18 cellular contexts compared by ENCODE assay signal in the genomic region with DNA sequence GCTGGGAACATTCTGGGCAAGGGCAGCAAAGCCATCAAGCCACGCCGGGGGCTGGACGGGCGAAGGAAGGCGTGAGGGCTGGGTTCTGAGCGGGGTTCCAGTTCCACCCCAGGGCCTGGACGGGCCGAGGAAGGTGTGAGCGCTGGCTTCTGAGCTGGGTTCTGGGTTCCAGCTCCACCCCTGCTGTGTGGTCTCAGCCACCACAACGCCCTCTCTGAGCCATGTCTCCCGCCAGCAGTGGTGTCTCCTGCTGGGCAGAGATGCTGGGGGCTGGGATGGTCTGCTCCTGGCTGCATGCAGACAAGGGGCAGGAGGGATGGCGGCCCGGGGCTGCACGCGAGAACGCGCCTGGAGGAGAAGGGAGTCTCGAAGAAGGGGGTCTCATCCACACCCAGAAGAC. TPM values are rescaled to one million over a fixed set of nuclear protein-coding genes. Genes with fewer than 3 reads are reported as not detected.
"Had no signal": no experiment of that assay in that cellular context is flagged by ENCODE, and none has a peak within 500 bp of the region (broad histone marks: within the 10 kb centered on the region; RNA-seq: fewer than 3 reads in every experiment).

No MANE protein-coding gene starts in this region.

- H3K9me3 Mint-ChIP-seq: activated CD4-positive, alpha-beta T cell treated with anti-CD3 and anti-CD28 coated beads, Interleukin-2, amount 10 ng/mL, durations not matched to agents 7 days and 5 days; activated naive CD4-positive, alpha-beta T cell treated with anti-CD3 and anti-CD28 coated beads, Interleukin-2, amount 10 ng/mL, durations not matched to agents 7 days and 5 days; activated T-helper 2 cell treated with anti-CD3 and anti-CD28 coated beads, Interferon-gamma antibody, Interleukin-2, Interleukin-4, amounts not matched to agents 10 μg/mL and 5 μg/mL and 100 μg/mL, durations not matched to agents 14 hours and 24 hours and 36 hours; mesothelial cell of epicardium; stimulated activated naive CD8-positive, alpha-beta T cell treated with anti-CD3 and anti-CD28 coated beads, Interleukin-15, Interleukin-2, amounts not matched to agents 100 ng/mL and 50 ng/mL, for 24 hours had no signal

- H3K27ac ChIP-seq: epithelial cell of prostate, heart right ventricle, lower lobe of right lung, neutrophil, prostate gland, upper lobe of left lung had no signal

- H3K36me3 ChIP-seq: heart right ventricle, lower lobe of right lung, neutrophil, prostate gland, upper lobe of left lung had no signal

- H3K4me3 ChIP-seq: heart right ventricle, lower lobe of right lung, prostate gland, upper lobe of left lung had no signal

- DNase-seq: activated CD4-positive, alpha-beta T cell treated with anti-CD3 and anti-CD28 coated beads, Interleukin-2, amount 10 ng/mL, durations not matched to agents 7 days and 5 days; activated naive CD4-positive, alpha-beta T cell treated with anti-CD3 and anti-CD28 coated beads, Interleukin-2, amount 10 ng/mL, durations not matched to agents 7 days and 5 days; foreskin melanocyte; heart right ventricle; left colon; lower lobe of right lung; right cardiac atrium; small intestine; stimulated activated CD4-positive, alpha-beta T cell treated with anti-CD3 and anti-CD28 coated beads, Interleukin-4, amount 100 ng/mL, for 24 hours; T-helper 2 cell had no signal

- H3K27ac Mint-ChIP-seq: activated T-helper 2 cell treated with anti-CD3 and anti-CD28 coated beads, Interferon-gamma antibody, Interleukin-2, Interleukin-4, amounts not matched to agents 10 μg/mL and 5 μg/mL and 100 μg/mL, durations not matched to agents 14 hours and 24 hours and 36 hours; mesothelial cell of epicardium; stimulated activated naive CD8-positive, alpha-beta T cell treated with anti-CD3 and anti-CD28 coated beads, Interleukin-15, Interleukin-2, amounts not matched to agents 100 ng/mL and 50 ng/mL, for 24 hours had no signal

- ATAC-seq: heart right ventricle, left colon, lower lobe of right lung, right cardiac atrium had no signal

- H3K9me3 ChIP-seq: heart right ventricle, lower lobe of right lung, neutrophil, prostate gland, upper lobe of left lung had no signal

- H3K4me3 Mint-ChIP-seq: activated CD4-positive, alpha-beta T cell treated with anti-CD3 and anti-CD28 coated beads, Interleukin-2, amount 10 ng/mL, durations not matched to agents 7 days and 5 days; activated naive CD4-positive, alpha-beta T cell treated with anti-CD3 and anti-CD28 coated beads, Interleukin-2, amount 10 ng/mL, durations not matched to agents 7 days and 5 days; mesothelial cell of epicardium; stimulated activated naive CD8-positive, alpha-beta T cell treated with anti-CD3 and anti-CD28 coated beads, Interleukin-15, Interleukin-2, amounts not matched to agents 100 ng/mL and 50 ng/mL, for 24 hours had no signal

RNA-seq across cellular contexts. Expression of gene CPNE7, which starts 3.9 kb away (rescaled TPM):
- total RNA-seq: right cardiac atrium had no signal
- polyA plus RNA-seq: right cardiac atrium had no signal

RNA-seq across cellular contexts. Expression of gene DPEP1, which starts 41.8 kb away (rescaled TPM):
- total RNA-seq: activated CD4-positive, alpha-beta T cell treated with anti-CD3 and anti-CD28 coated beads, Interleukin-2, amount 10 ng/mL, durations not matched to agents 7 days and 5 days; activated T-helper 2 cell treated with anti-CD3 and anti-CD28 coated beads, Interferon-gamma antibody, Interleukin-2, Interleukin-4, amounts not matched to agents 10 μg/mL and 5 μg/mL and 100 μg/mL, durations not matched to agents 14 hours and 24 hours and 36 hours; heart right ventricle had no signal
- polyA plus RNA-seq: fibroblast of lung had no signal
